In genomic region chr2:177265834-177266817, GRCh38 we compare ENCODE assay signal across 1 cellular context.
A peak's percentile ranks its signal among the peaks of the same experiment; 100 is the strongest.
TF ChIP-seq lines count a peak whose summit lies in the region.

No MANE protein-coding gene starts in this region.

TF ChIP-seq in K562, 482 proteins besides CTCF, POLR2A, EP300 and RAD21 (continued from another document and continues in another):
- TF ChIP-seq MEF2A (IDR thresholded peaks at IDR 0.05; ENCODE audit: control insufficient read depth, low read depth, low read length) (peak; percentile 10; the same call in 1 of the 2 replicates), ELK1 (CRISPR knock-in tag; IDR thresholded peaks at IDR 0.05) (no peak), MLX (CRISPR knock-in tag; conservative IDR thresholded peaks at IDR 0.05) (no peak), ZNF217 (CRISPR knock-in tag; IDR thresholded peaks at IDR 0.05) (no peak), DDX20 (tag; IDR thresholded peaks at IDR 0.05; ENCODE audit: low read depth) (no peak), RFX5 (IDR thresholded peaks at IDR 0.05; ENCODE audit: low read depth, low read length) (peak; percentile 53; the same call in 1 of the 2 replicates), DACH1 (IDR thresholded peaks at IDR 0.05; ENCODE audit: partially characterized antibody) (no peak), KLF16 (IDR thresholded peaks at IDR 0.05) (peak; percentile 64; the same call in 1 of the 2 replicates), ZNF184 (CRISPR knock-in tag; IDR thresholded peaks at IDR 0.05) (no peak), RUNX1 (IDR thresholded peaks at IDR 0.05; ENCODE audit: low read depth) (no peak), STAT5A (IDR thresholded peaks at IDR 0.05; ENCODE audit: borderline replicate concordance, low read length) (peak; percentile 80), ZNF280A (IDR thresholded peaks at IDR 0.05; ENCODE audit: low read depth, partially characterized antibody) (no peak), HDAC8 (tag; IDR thresholded peaks at IDR 0.05) (no peak), HIVEP1 (CRISPR knock-in tag; IDR thresholded peaks at IDR 0.05) (no peak), CBFA2T3 (IDR thresholded peaks at IDR 0.05) (peak; percentile 82), ZNF75A (CRISPR knock-in tag; IDR thresholded peaks at IDR 0.05) (no peak), MCM3 (IDR thresholded peaks at IDR 0.05) (no peak), CREB5 (CRISPR knock-in tag; IDR thresholded peaks at IDR 0.05) (no peak), IRF9 (tag; IDR thresholded peaks at IDR 0.05) (no peak), NUFIP1 (IDR thresholded peaks at IDR 0.05; ENCODE audit: partially characterized antibody) (no peak), BCL6 (CRISPR knock-in tag; IDR thresholded peaks at IDR 0.05) (no peak), TARDBP (IDR thresholded peaks at IDR 0.05) (no peak), TRIM24 (IDR thresholded peaks at IDR 0.05) (peak; percentile 76 to 80; a peak in 3 of 4 replicates), CTBP1 (IDR thresholded peaks at IDR 0.05; ENCODE audit: borderline replicate concordance) (no peak), MED1 (CRISPR knock-in tag; IDR thresholded peaks at IDR 0.05; ENCODE audit: borderline replicate concordance) (no peak), DIDO1 (tag; IDR thresholded peaks at IDR 0.05; ENCODE audit: low read depth) (no peak), NR4A1 (CRISPR knock-in tag; IDR thresholded peaks at IDR 0.05) (no peak), NR4A1 (tag; IDR thresholded peaks at IDR 0.05) (no peak), THRAP3 (IDR thresholded peaks at IDR 0.05; ENCODE audit: borderline replicate concordance) (0 out of 2 replicates have a peak, but pooled peaks have one; percentile 16), CHD4 (IDR thresholded peaks at IDR 0.05; ENCODE audit: insufficient read depth, insufficient replicate concordance, low read depth, low read length, poor library complexity, severe bottlenecking) (no peak), ZBED1 (IDR thresholded peaks at IDR 0.05) (no peak), ZNF143 (CRISPR knock-in tag; IDR thresholded peaks at IDR 0.05) (no peak), ZNF316 (IDR thresholded peaks at IDR 0.05) (peak; percentile 80), HDAC3 (IDR thresholded peaks at IDR 0.05; ENCODE audit: borderline replicate concordance, partially characterized antibody) (peak; percentile 88), GABPA (tag; conservative IDR thresholded peaks at IDR 0.05; ENCODE audit: low read depth) (no peak), MEIS2 (IDR thresholded peaks at IDR 0.05; ENCODE audit: partially characterized antibody) (peak; percentile 99), VEZF1 (CRISPR knock-in tag; IDR thresholded peaks at IDR 0.05) (no peak), TAL1 (IDR thresholded peaks at IDR 0.05) (peak; percentile 67), U2AF2 (optimal IDR thresholded peaks at IDR 0.05; ENCODE audit: low read depth, low read length) (no peak), MCM2 (IDR thresholded peaks at IDR 0.05; ENCODE audit: low read depth) (no peak), TSC22D4 (tag; IDR thresholded peaks at IDR 0.05) (no peak), RCOR1 (IDR thresholded peaks at IDR 0.05; ENCODE audit: borderline replicate concordance in 1 of 2, low read depth in 2 of 2, low read length in 2 of 2) (peak; percentile 95 to 99), SRSF3 (IDR thresholded peaks at IDR 0.05; ENCODE audit: insufficient read depth, low read length) (no peak), UBTF (IDR thresholded peaks at IDR 0.05; ENCODE audit: borderline replicate concordance in 1 of 2, low read depth in 2 of 2, low read length in 2 of 2) (no peak), ZBTB12 (CRISPR knock-in tag; IDR thresholded peaks at IDR 0.05) (no peak), XRCC4 (IDR thresholded peaks at IDR 0.05; ENCODE audit: extremely low read depth, insufficient read depth, insufficient read length) (no peak), SMAD3 (CRISPR knock-in tag; conservative IDR thresholded peaks at IDR 0.05) (no peak; the same call in none of the 2 replicates), POLR2AphosphoS2 (IDR thresholded peaks at IDR 0.05; ENCODE audit: low read length) (no peak), DPF2 (IDR thresholded peaks at IDR 0.05) (peak; percentile 69)
